20 cellular contexts compared by ENCODE assay signal in the genomic region with DNA sequence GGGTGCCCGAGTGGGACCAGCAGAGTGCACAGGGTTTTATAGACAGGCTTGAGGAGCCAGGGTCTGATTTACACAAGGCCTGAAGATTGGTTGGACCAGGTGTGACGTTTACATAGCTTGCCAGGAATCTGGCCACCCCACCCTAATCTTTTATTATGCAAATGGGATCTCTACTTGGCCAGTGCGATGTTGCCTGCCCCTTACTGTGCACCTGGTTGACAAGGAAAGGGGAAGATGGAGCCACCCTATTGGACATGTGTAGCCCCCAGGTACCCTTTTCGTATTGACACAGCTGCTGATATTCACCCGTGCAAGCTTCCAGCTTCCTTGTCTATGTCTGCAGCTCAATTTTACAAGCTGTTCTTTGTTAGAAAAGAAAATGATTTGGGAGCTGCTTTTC.
DNase-seq lines count a peak whose midpoint lies in the region; ATAC-seq and TF ChIP-seq lines count a peak whose summit lies in the region.
"Had no signal": no experiment of that assay in that cellular context is flagged by ENCODE, and none has a peak within 500 bp of the region (broad histone marks: within the 10 kb centered on the region; RNA-seq: fewer than 3 reads in every experiment).

No MANE protein-coding gene starts in this region.

- H3K36me3 Mint-ChIP-seq in HFFc6 (ENCODE audit: low read depth), result peaks cover 45% of the 10 kb centered on the region

- no peak overlapping the region for H3K4me3 Mint-ChIP-seq in HFFc6
- H3K4me3 Mint-ChIP-seq: activated naive CD8-positive, alpha-beta T cell treated with anti-CD3 and anti-CD28 coated beads, Interleukin-2, amount 50 U/mL, for 24 hours; activated T-helper 1 cell treated with anti-CD3 and anti-CD28 coated beads, Interleukin-12 subunit alpha, Interleukin-12 subunit beta, Interleukin-2, Interleukin-4 antibody, amounts not matched to agents 30 ng/mL and 10 ng/mL and 1 ng/mL, durations not matched to agents 14 hours and 24 hours and 36 hours; CD4-positive, alpha-beta T cell had no signal

- peaks cover 3% of the 10 kb centered on the region; the same call in 1 of the 2 replicates for H3K27me3 Mint-ChIP-seq in HFFc6 (ENCODE audit: insufficient read depth)

- H3K4me3 ChIP-seq in H7 (ENCODE audit: insufficient read depth, low read depth, low read length), result no peak overlapping the region
- H3K4me3 ChIP-seq: GM12878, heart right ventricle, MG63, right atrium auricular region had no signal

- H3K27ac ChIP-seq in caudate nucleus (ENCODE audit: low read depth, low read length), result peak overlapping the region; percentile 48
- H3K27ac ChIP-seq: heart right ventricle, right atrium auricular region, RWPE1 had no signal

- H3K27me3 ChIP-seq in H7 (ENCODE audit: control insufficient read depth, insufficient read depth, low read length), result no peaks in the 10 kb centered on the region
- H3K27me3 ChIP-seq: heart right ventricle, MG63, right atrium auricular region had no signal

- no peaks in the 10 kb centered on the region for H3K36me3 ChIP-seq in H7 (replicated peaks; ENCODE audit: control insufficient read depth, insufficient read depth, low read length)
- H3K36me3 ChIP-seq: heart right ventricle, right atrium auricular region had no signal

- no peak for TF ChIP-seq CTCF in HFFc6 (IDR thresholded peaks at IDR 0.05)

- no peak for ATAC-seq in HG03039 (IDR thresholded peaks at IDR 0.05; ENCODE audit: unreplicated experiment)
- ATAC-seq: activated naive CD8-positive, alpha-beta T cell treated with anti-CD3 and anti-CD28 coated beads, Interleukin-2, amount 50 U/mL, for 24 hours; GM12878; HCT116; heart right ventricle had no signal

- H3K4me1 Mint-ChIP-seq in HFFc6 (ENCODE audit: low read depth), result peaks cover 64% of the 10 kb centered on the region
- H3K4me1 Mint-ChIP-seq: activated naive CD8-positive, alpha-beta T cell treated with anti-CD3 and anti-CD28 coated beads, Interleukin-2, amount 50 U/mL, for 24 hours had no signal

- no peak overlapping the region for H3K27ac Mint-ChIP-seq in HFFc6
- H3K27ac Mint-ChIP-seq: activated naive CD8-positive, alpha-beta T cell treated with anti-CD3 and anti-CD28 coated beads, Interleukin-2, amount 50 U/mL, for 24 hours; activated T-helper 1 cell treated with anti-CD3 and anti-CD28 coated beads, Interleukin-12 subunit alpha, Interleukin-12 subunit beta, Interleukin-2, Interleukin-4 antibody, amounts not matched to agents 30 ng/mL and 10 ng/mL and 1 ng/mL, durations not matched to agents 14 hours and 24 hours and 36 hours; CD4-positive, alpha-beta T cell had no signal

- peaks cover 19% of the 10 kb centered on the region for H3K9me3 Mint-ChIP-seq in HFFc6
- H3K9me3 Mint-ChIP-seq: activated T-helper 1 cell treated with anti-CD3 and anti-CD28 coated beads, Interleukin-12 subunit alpha, Interleukin-12 subunit beta, Interleukin-2, Interleukin-4 antibody, amounts not matched to agents 30 ng/mL and 10 ng/mL and 1 ng/mL, durations not matched to agents 14 hours and 24 hours and 36 hours had no signal

- peak; percentile 92 for DNase-seq in COR-L47 (lab: John Stamatoyannopoulos, UW)
- peak; percentile 59 for DNase-seq in NCI-H1092 treated with DMSO at 0.1 percent for 48 hours (lab: John Stamatoyannopoulos, UW)
- DNase-seq in NCI-H345 treated with DMSO at 0.1 percent for 48 hours (lab: John Stamatoyannopoulos, UW; ENCODE audit: unreplicated experiment), result peak; percentile 76
- no peak for DNase-seq in caudate nucleus (lab: John Stamatoyannopoulos, UW)
- no peak for DNase-seq in HFFc6
- no peak for DNase-seq in NK-92 (lab: John Stamatoyannopoulos, UW; ENCODE audit: unreplicated experiment)
- DNase-seq in H7, result no peak
- DNase-seq: ACHN; activated CD8-positive, alpha-beta memory T cell treated with anti-CD3 and anti-CD28 coated beads for 24 hours; activated naive CD8-positive, alpha-beta T cell treated with anti-CD3 and anti-CD28 coated beads, Interleukin-2, amount 50 U/mL, for 24 hours; CD4-positive, alpha-beta T cell; heart right ventricle; MG63; NCI-H524 had no signal

Comparison
In these comparisons a context has a peak if more than half of its experiments do, and no peak if none do; other contexts are left out.
1. DNase-seq: peak in COR-L47 (single experiment), NCI-H1092 treated with DMSO at 0.1 percent for 48 hours (single experiment) and NCI-H345 treated with DMSO at 0.1 percent for 48 hours (single experiment); none in caudate nucleus (0 of 61), HFFc6 (single experiment), NK-92 (single experiment) and H7 (single experiment).